Comparison of ENCODE assay signal across 11 cellular contexts in the genomic region with DNA sequence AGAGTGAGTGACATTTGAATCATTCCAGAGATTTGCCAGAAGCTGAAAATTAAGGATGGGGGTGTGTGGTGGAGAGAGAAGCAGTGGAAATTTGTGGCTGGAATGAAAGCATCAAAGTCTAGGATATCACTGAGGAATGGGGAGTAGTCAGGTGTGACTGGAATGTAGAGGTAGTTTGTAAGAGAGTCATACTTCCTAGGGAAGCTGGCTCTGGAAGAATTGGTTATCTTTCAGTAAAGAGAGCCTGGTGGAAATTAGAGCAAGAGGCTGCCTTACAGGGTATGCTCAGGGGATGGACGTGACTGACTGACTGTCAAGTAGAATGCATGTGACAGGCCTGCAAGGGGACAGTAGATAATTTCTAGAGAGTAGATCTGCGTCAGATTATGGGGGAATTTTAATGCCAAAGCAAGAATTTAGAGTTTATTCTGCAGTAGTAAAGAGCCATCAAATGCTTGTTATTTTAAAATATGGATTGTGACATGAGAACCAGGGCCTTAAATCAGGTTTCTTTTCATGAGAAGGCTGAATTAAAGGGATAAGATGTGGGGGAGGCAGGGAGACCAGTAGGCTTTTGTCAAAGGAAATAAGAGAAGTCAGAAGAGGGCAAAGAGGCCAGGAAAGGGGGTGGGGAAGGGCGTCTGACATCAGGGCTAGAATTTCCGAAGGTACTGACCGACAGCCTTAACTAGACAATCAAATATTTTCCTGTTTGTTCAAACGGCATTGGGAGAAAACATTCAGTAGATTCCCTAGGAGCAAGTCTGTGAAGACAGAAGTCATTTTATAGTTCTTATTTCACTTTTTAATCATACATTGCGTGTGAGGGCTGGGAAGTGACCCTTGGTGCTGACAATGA.
A peak's percentile ranks its signal among the peaks of the same experiment; 100 is the strongest.
DNase-seq lines count a peak whose midpoint lies in the region; ATAC-seq, FAIRE-seq and TF ChIP-seq lines count a peak whose summit lies in the region.
"Had no signal": no experiment of that assay in that cellular context is flagged by ENCODE, and none has a peak within 500 bp of the region (broad histone marks: within the 10 kb centered on the region; RNA-seq: fewer than 3 reads in every experiment).

No MANE protein-coding gene starts in this region.

- H3K4me1 Mint-ChIP-seq in WTC11: peaks cover 25% of the 10 kb centered on the region
- H3K4me1 Mint-ChIP-seq in activated naive CD4-positive, alpha-beta T cell treated with anti-CD3 and anti-CD28 coated beads for 36 hours (ENCODE audit: low read depth): peaks cover 35% of the 10 kb centered on the region

- H3K27me3 Mint-ChIP-seq in WTC11 (ENCODE audit: low read depth): no peaks in the 10 kb centered on the region
- H3K27me3 Mint-ChIP-seq in activated naive CD4-positive, alpha-beta T cell treated with anti-CD3 and anti-CD28 coated beads for 36 hours (ENCODE audit: low read depth): no peaks in the 10 kb centered on the region
- H3K27me3 Mint-ChIP-seq: activated CD8-positive, alpha-beta T cell treated with anti-CD3 and anti-CD28 coated beads for 36 hours; brain had no signal

- whole genome bisulfite sequencing in pancreas, 2 donors: 18 to 20% methylated on average over 7 of the region's 7 CpGs

- H3K4me1 ChIP-seq in BE2C (peaks cover 31% of the 10 kb centered on the region), pancreas (peaks cover 23 to 43% (median 40%) of the 10 kb centered on the region in 3 donors)

- H3K27me3 ChIP-seq in BE2C (no peaks in the 10 kb centered on the region), pancreas (no peaks in the 10 kb centered on the region)

- H3K27ac Mint-ChIP-seq in WTC11: no peak overlapping the region
- no peak overlapping the region for H3K27ac Mint-ChIP-seq in activated naive CD4-positive, alpha-beta T cell treated with anti-CD3 and anti-CD28 coated beads for 36 hours
- H3K27ac Mint-ChIP-seq: activated CD8-positive, alpha-beta T cell treated with anti-CD3 and anti-CD28 coated beads for 36 hours; CD14-positive monocyte had no signal

- H3K4me3 Mint-ChIP-seq in WTC11: no peak overlapping the region
- H3K4me3 Mint-ChIP-seq in activated naive CD4-positive, alpha-beta T cell treated with anti-CD3 and anti-CD28 coated beads for 36 hours: no peak overlapping the region
- H3K4me3 Mint-ChIP-seq: activated CD8-positive, alpha-beta T cell treated with anti-CD3 and anti-CD28 coated beads for 36 hours had no signal

- H3K4me3 ChIP-seq in BE2C (ENCODE audit: low read depth, low read length) (peak overlapping the region; percentile 27), pancreas (no peak overlapping the region)

- ATAC-seq in WTC11 (peak; percentile 29), left ventricle myocardium superior (peak; percentile 46), pancreas (peak in 3 of 4 donors; percentile 38 to 52 (median 39)), GM21737 (IDR thresholded peaks at IDR 0.05; ENCODE audit: unreplicated experiment) (no peak)
- ATAC-seq: activated CD8-positive, alpha-beta T cell treated with anti-CD3 and anti-CD28 coated beads for 36 hours had no signal

- intact Hi-C loops in left ventricle myocardium superior (cut with micrococcal nuclease) (no loop called here), pancreas (cut with DNase I) (no loop called here), posterior cingulate gyrus (cut with DNase I) (no loop called here)
- intact Hi-C loops in activated naive CD4-positive, alpha-beta T cell treated with anti-CD3 and anti-CD28 coated beads for 36 hours (cut with micrococcal nuclease): no loop called here

- TF ChIP-seq CTCF in BE2C (IDR thresholded peaks at IDR 0.05; ENCODE audit: low read depth, low read length) (no peak), WTC11 (IDR thresholded peaks at IDR 0.05) (no peak), pancreas (IDR thresholded peaks at IDR 0.05) (no peak)

- peaks cover 17% of the 10 kb centered on the region for H3K36me3 Mint-ChIP-seq in WTC11
- H3K36me3 Mint-ChIP-seq in activated naive CD4-positive, alpha-beta T cell treated with anti-CD3 and anti-CD28 coated beads for 36 hours (ENCODE audit: low read depth): peaks cover 12% of the 10 kb centered on the region

- CTCF ChIA-PET in WTC11 (lab: Charles Lee): interaction anchor here (0.6 to 2.4 kb wide), 3 partner anchors 9 to 85 kb away, joined by 3 to 13 read pairs (median 7); no protein-coding TSS in a partner anchor
- CTCF ChIA-PET in activated naive CD4-positive, alpha-beta T cell treated with anti-CD3 and anti-CD28 coated beads for 36 hours (lab: Charles Lee): interaction anchor here (1.6 kb wide), 1 partner anchor 15 kb away, joined by 3 read pairs; no protein-coding TSS in a partner anchor

- no peak for FAIRE-seq in pancreas (lab: Jason Lieb, UNC)

- H3K36me3 ChIP-seq in BE2C: peaks cover 16% of the 10 kb centered on the region
- peaks cover 0 to 13% (median 6%) of the 10 kb centered on the region in 3 donors for H3K36me3 ChIP-seq in pancreas

- peak; percentile 47 for DNase-seq in BE2C
- DNase-seq in WTC11 (ENCODE audit: low spot score): no peak
- no peak for DNase-seq in left ventricle myocardium superior
- DNase-seq in pancreas: no peak
- no peak for DNase-seq in activated naive CD4-positive, alpha-beta T cell treated with anti-CD3 and anti-CD28 coated beads for 36 hours
- no peak for DNase-seq in posterior cingulate gyrus
- no peak for DNase-seq in T1000 (lab: John Stamatoyannopoulos, UW)
- DNase-seq: activated CD8-positive, alpha-beta T cell treated with anti-CD3 and anti-CD28 coated beads for 36 hours had no signal

- H3K9me3 ChIP-seq in BE2C (no peaks in the 10 kb centered on the region), pancreas (no peaks in the 10 kb centered on the region)

- POLR2A ChIA-PET in WTC11 (lab: Charles Lee): interaction anchor here (1.1 kb wide), 1 partner anchor 33 kb away, joined by 3 read pairs; no protein-coding TSS in a partner anchor

- H3K27ac ChIP-seq in pancreas: peak overlapping the region; percentile 10 to 71 (median 45)

- no peaks in the 10 kb centered on the region for H3K9me3 Mint-ChIP-seq in WTC11
- no peaks in the 10 kb centered on the region for H3K9me3 Mint-ChIP-seq in activated naive CD4-positive, alpha-beta T cell treated with anti-CD3 and anti-CD28 coated beads for 36 hours
- H3K9me3 Mint-ChIP-seq: activated CD8-positive, alpha-beta T cell treated with anti-CD3 and anti-CD28 coated beads for 36 hours had no signal

TF ChIP-seq in WTC11, 78 proteins besides CTCF, POLR2A, EP300 and RAD21:
- TF ChIP-seq, protein P1, sequence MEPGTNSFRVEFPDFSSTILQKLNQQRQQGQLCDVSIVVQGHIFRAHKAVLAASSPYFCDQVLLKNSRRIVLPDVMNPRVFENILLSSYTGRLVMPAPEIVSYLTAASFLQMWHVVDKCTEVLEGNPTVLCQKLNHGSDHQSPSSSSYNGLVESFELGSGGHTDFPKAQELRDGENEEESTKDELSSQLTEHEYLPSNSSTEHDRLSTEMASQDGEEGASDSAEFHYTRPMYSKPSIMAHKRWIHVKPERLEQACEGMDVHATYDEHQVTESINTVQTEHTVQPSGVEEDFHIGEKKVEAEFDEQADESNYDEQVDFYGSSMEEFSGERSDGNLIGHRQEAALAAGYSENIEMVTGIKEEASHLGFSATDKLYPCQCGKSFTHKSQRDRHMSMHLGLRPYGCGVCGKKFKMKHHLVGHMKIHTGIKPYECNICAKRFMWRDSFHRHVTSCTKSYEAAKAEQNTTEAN (CRISPR knock-in tag; IDR thresholded peaks at IDR 0.05): no peak
- TF ChIP-seq ZNF423 (CRISPR knock-in tag; IDR thresholded peaks at IDR 0.05) (no peak), TP53 (CRISPR knock-in tag; IDR thresholded peaks at IDR 0.05) (no peak), MLX (CRISPR knock-in tag; IDR thresholded peaks at IDR 0.05) (no peak)
